ENCODE assay signal across 28 cellular contexts in genomic region chr3:380801-381200, GRCh38.
"Had no signal": no experiment of that assay in that cellular context is flagged by ENCODE, and none has a peak within 500 bp of the region (broad histone marks: within the 10 kb centered on the region; RNA-seq: fewer than 3 reads in every experiment).

No MANE protein-coding gene starts in this region.

- DNase-seq: activated B cell treated with CpG ODN at 0.5 μM for 24 hours; activated CD4-positive, alpha-beta memory T cell treated with anti-CD3 and anti-CD28 coated beads for 36 hours; activated CD4-positive, alpha-beta T cell treated with anti-CD3 and anti-CD28 coated beads for 4 hours; activated CD4-positive, alpha-beta T cell treated with anti-CD3 and anti-CD28 coated beads, Interleukin-2, amount 10 ng/mL, durations not matched to agents 24 days and 14 days; activated CD4-positive, alpha-beta T cell treated with anti-CD3 and anti-CD28 coated beads, Interleukin-2, amount 50 U/mL, for 1 hour; activated CD4-positive, alpha-beta T cell treated with anti-CD3 and anti-CD28 coated beads, Interleukin-2, amount 50 U/mL, for 4 hours; activated CD4-positive, CD25-positive, alpha-beta regulatory T cell treated with anti-CD3 and anti-CD28 coated beads, Interleukin-2, amount 50 U/mL, for 72 hours; activated CD8-positive, alpha-beta memory T cell treated with anti-CD3 and anti-CD28 coated beads, Interleukin-2, amount 50 U/mL, for 48 hours; activated CD8-positive, alpha-beta T cell treated with anti-CD3 and anti-CD28 coated beads for 36 hours; activated effector memory CD4-positive, alpha-beta T cell treated with Interleukin-2 at 50 U/mL for 16 hours; activated gamma-delta T cell; activated naive CD4-positive, alpha-beta T cell treated with anti-CD3 and anti-CD28 coated beads, Interleukin-2, amount 10 ng/mL, durations not matched to agents 7 days and 5 days; activated naive CD4-positive, alpha-beta T cell treated with Interleukin-2 at 50 U/mL for 16 hours; activated naive CD8-positive, alpha-beta T cell treated with anti-CD3 and anti-CD28 coated beads, Interleukin-2, amount 10 ng/mL, durations not matched to agents 7 days and 5 days; activated naive CD8-positive, alpha-beta T cell treated with anti-CD3 and anti-CD28 coated beads, Interleukin-2, amount 50 U/mL, for 24 hours; activated T-cell treated with anti-CD3 and anti-CD28 coated beads, Interleukin-2, amount 50 U/mL, for 24 hours; activated T-cell treated with anti-CD3 and anti-CD28 coated beads, Interleukin-2, amount 50 U/mL, for 48 hours; amniotic stem cell; aorta; body of pancreas; brain microvascular endothelial cell; caudate nucleus; T-helper 1 cell; T-helper 2 cell; T-helper 9 cell had no signal

- H3K4me1 ChIP-seq: body of pancreas, breast epithelium had no signal

- H3K9me3 ChIP-seq: body of pancreas, breast epithelium had no signal

- H3K27ac ChIP-seq: body of pancreas, brain microvascular endothelial cell, breast epithelium, cardiac muscle cell, VCaP had no signal

- H3K36me3 ChIP-seq: brain microvascular endothelial cell, breast epithelium, cardiac muscle cell had no signal

- H3K4me3 ChIP-seq: body of pancreas, breast epithelium, cardiac muscle cell had no signal

- ATAC-seq: activated CD8-positive, alpha-beta T cell treated with anti-CD3 and anti-CD28 coated beads for 36 hours; activated naive CD8-positive, alpha-beta T cell treated with anti-CD3 and anti-CD28 coated beads, Interleukin-2, amount 50 U/mL, for 24 hours; body of pancreas had no signal

- H3K27me3 ChIP-seq: body of pancreas, brain microvascular endothelial cell, breast epithelium had no signal
